In the genomic region with DNA sequence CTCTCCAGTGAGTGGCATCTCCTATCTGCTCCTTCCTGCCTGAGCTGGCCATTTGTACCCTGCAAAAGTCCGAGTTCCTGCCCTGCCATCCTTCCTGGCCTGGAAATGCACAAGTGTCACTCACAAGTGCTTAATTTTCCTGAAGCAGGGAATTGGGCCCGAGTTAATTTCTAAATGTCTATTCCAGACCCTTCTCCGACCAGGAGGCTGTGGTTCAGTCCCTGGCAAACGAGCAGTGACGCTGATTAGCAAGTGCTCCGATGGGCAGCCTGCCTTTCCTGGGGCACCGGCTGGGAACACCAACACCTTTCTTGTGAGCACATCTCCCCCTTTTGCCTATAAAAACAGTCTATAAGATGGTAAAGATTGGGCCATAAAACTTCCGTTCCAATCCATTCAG, we compare ENCODE assay signal across 14 cellular contexts. TPM values are rescaled to one million over a fixed set of nuclear protein-coding genes. Genes with fewer than 3 reads are reported as not detected.
A peak's percentile ranks its signal among the peaks of the same experiment; 100 is the strongest.
DNase-seq lines count a peak whose midpoint lies in the region; ATAC-seq and TF ChIP-seq lines count a peak whose summit lies in the region.
"Had no signal": no experiment of that assay in that cellular context is flagged by ENCODE, and none has a peak within 500 bp of the region (broad histone marks: within the 10 kb centered on the region; RNA-seq: fewer than 3 reads in every experiment).

No MANE protein-coding gene starts in this region.

- POLR2A ChIA-PET in A673 (lab: Charles Lee; ENCODE audit: low non-redundant PET): no interaction called here

- H3K27ac ChIP-seq in A673 (ENCODE audit: low read depth, low read length, poor library complexity, severe bottlenecking): peak overlapping the region; percentile 60

- H3K27ac Mint-ChIP-seq in endothelial cell (ENCODE audit: unreplicated experiment) (peak overlapping the region; percentile 92), neural crest cell (ENCODE audit: unreplicated experiment) (no peak overlapping the region)
- no peak overlapping the region for H3K27ac Mint-ChIP-seq in T-helper 2 cell treated with Interferon-gamma antibody and Interleukin-4, amounts not matched to agents 5 μg/mL and 100 μg/mL, for 36 hours
- H3K27ac Mint-ChIP-seq: activated CD4-positive, alpha-beta T cell treated with anti-CD3 and anti-CD28 coated beads for 36 hours; activated T-helper 1 cell treated with anti-CD3 and anti-CD28 coated beads, Interleukin-12 subunit alpha, Interleukin-12 subunit beta, Interleukin-2, Interleukin-4 antibody, amounts not matched to agents 30 ng/mL and 10 ng/mL and 1 ng/mL, durations not matched to agents 14 hours and 24 hours and 36 hours had no signal

- H3K36me3 ChIP-seq in A673 (ENCODE audit: insufficient read depth, low read length, poor library complexity, severe bottlenecking): peaks cover 9% of the 10 kb centered on the region
- H3K36me3 ChIP-seq: prostate gland had no signal

- no peak for ATAC-seq in HG02623 (IDR thresholded peaks at IDR 0.05; ENCODE audit: unreplicated experiment)
- ATAC-seq: activated CD4-positive, alpha-beta T cell treated with anti-CD3 and anti-CD28 coated beads for 36 hours; left colon had no signal

- TF ChIP-seq CTCF in A673 (conservative IDR thresholded peaks at IDR 0.05; ENCODE audit: low read depth, low read length) (no peak), NB4 (IDR thresholded peaks at IDR 0.05; ENCODE audit: low read depth, low read length) (no peak), endothelial cell (IDR thresholded peaks at IDR 0.05; ENCODE audit: unreplicated experiment) (no peak), neural crest cell (conservative IDR thresholded peaks at IDR 0.05) (no peak)

- BruUV-seq in A673 (replicated peaks; lab: Mats Ljungman, UMichigan): no TSS peak

- H3K27me3 ChIP-seq in A673 (replicated peaks; ENCODE audit: insufficient read depth, low read depth, low read length, poor library complexity): no peaks in the 10 kb centered on the region

- H3K4me1 ChIP-seq in A673 (ENCODE audit: insufficient read depth, low read length, poor library complexity, severe bottlenecking): peaks cover 58% of the 10 kb centered on the region
- H3K4me1 ChIP-seq: prostate gland had no signal

- H3K4me1 Mint-ChIP-seq in endothelial cell (ENCODE audit: unreplicated experiment): peaks cover 62% of the 10 kb centered on the region
- peaks cover 51% of the 10 kb centered on the region for H3K4me1 Mint-ChIP-seq in neural crest cell
- no peaks in the 10 kb centered on the region for H3K4me1 Mint-ChIP-seq in T-helper 2 cell treated with Interferon-gamma antibody and Interleukin-4, amounts not matched to agents 5 μg/mL and 100 μg/mL, for 36 hours (ENCODE audit: low read depth)
- H3K4me1 Mint-ChIP-seq: activated CD4-positive, alpha-beta T cell treated with anti-CD3 and anti-CD28 coated beads for 36 hours had no signal

- H3K9me3 ChIP-seq in A673 (ENCODE audit: low read depth, low read length, poor library complexity, severe bottlenecking): no peaks in the 10 kb centered on the region
- H3K9me3 ChIP-seq: prostate gland had no signal

- TF ChIP-seq POLR2A in NB4 (IDR thresholded peaks at IDR 0.05; ENCODE audit: extremely low read depth, insufficient read length): no peak

- H3K36me3 Mint-ChIP-seq in endothelial cell (ENCODE audit: low read depth, unreplicated experiment): peaks cover 18% of the 10 kb centered on the region
- H3K36me3 Mint-ChIP-seq in neural crest cell (ENCODE audit: low read depth): no peaks in the 10 kb centered on the region
- H3K36me3 Mint-ChIP-seq in T-helper 2 cell treated with Interferon-gamma antibody and Interleukin-4, amounts not matched to agents 5 μg/mL and 100 μg/mL, for 36 hours (ENCODE audit: low read depth): no peaks in the 10 kb centered on the region

- H3K27me3 Mint-ChIP-seq in endothelial cell (ENCODE audit: unreplicated experiment): peaks cover 14% of the 10 kb centered on the region
- H3K27me3 Mint-ChIP-seq in neural crest cell (ENCODE audit: low read depth): peaks cover 36% of the 10 kb centered on the region
- peaks cover 64% of the 10 kb centered on the region for H3K27me3 Mint-ChIP-seq in T-helper 2 cell treated with Interferon-gamma antibody and Interleukin-4, amounts not matched to agents 5 μg/mL and 100 μg/mL, for 36 hours (ENCODE audit: low read depth)

- intact Hi-C loops in A673 (cut with micrococcal nuclease; ENCODE audit: unreplicated experiment): loop anchor here (2.0 kb wide), 1 partner anchor 56 kb away; no protein-coding TSS in a partner anchor

- H3K9me3 Mint-ChIP-seq in endothelial cell (ENCODE audit: unreplicated experiment) (no peaks in the 10 kb centered on the region), neural crest cell (no peaks in the 10 kb centered on the region)
- H3K9me3 Mint-ChIP-seq in T-helper 2 cell treated with Interferon-gamma antibody and Interleukin-4, amounts not matched to agents 5 μg/mL and 100 μg/mL, for 36 hours: no peaks in the 10 kb centered on the region
- H3K9me3 Mint-ChIP-seq: activated T-helper 1 cell treated with anti-CD3 and anti-CD28 coated beads, Interleukin-12 subunit alpha, Interleukin-12 subunit beta, Interleukin-2, Interleukin-4 antibody, amounts not matched to agents 30 ng/mL and 10 ng/mL and 1 ng/mL, durations not matched to agents 14 hours and 24 hours and 36 hours had no signal

- H3K4me3 Mint-ChIP-seq in endothelial cell (ENCODE audit: unreplicated experiment) (peak overlapping the region; percentile 99), neural crest cell (peak overlapping the region; percentile 52)
- H3K4me3 Mint-ChIP-seq in T-helper 2 cell treated with Interferon-gamma antibody and Interleukin-4, amounts not matched to agents 5 μg/mL and 100 μg/mL, for 36 hours: no peak overlapping the region
- H3K4me3 Mint-ChIP-seq: activated CD4-positive, alpha-beta T cell treated with anti-CD3 and anti-CD28 coated beads for 36 hours had no signal

- CTCF ChIA-PET in A673 (lab: Charles Lee): no interaction called here

- DNase-seq in A673 (ENCODE audit: low spot score): no peak
- DNase-seq in NB4 (ENCODE audit: low read depth): no peak
- no peak for DNase-seq in endothelial cell (ENCODE audit: low spot score)
- DNase-seq in neural crest cell (ENCODE audit: low read depth, low spot score): no peak
- DNase-seq in T-helper 2 cell treated with Interferon-gamma antibody and Interleukin-4, amounts not matched to agents 5 μg/mL and 100 μg/mL, for 36 hours (ENCODE audit: low spot score): no peak
- no peak for DNase-seq in mucosa of gallbladder (ENCODE audit: low spot score)
- no peak for DNase-seq in NK-92 (lab: John Stamatoyannopoulos, UW; ENCODE audit: unreplicated experiment)
- DNase-seq: activated CD4-positive, alpha-beta T cell treated with anti-CD3 and anti-CD28 coated beads for 36 hours; central memory CD4-positive, alpha-beta T cell; NCI-H510A treated with DMSO at 0.1 percent for 48 hours had no signal

- H3K4me3 ChIP-seq in A673 (ENCODE audit: low read depth, low read length, poor library complexity, severe bottlenecking) (peak overlapping the region; percentile 88), NB4 (ENCODE audit: low read depth, low read length) (peak overlapping the region; percentile 15)

RNA-seq across cellular contexts. Expression of gene SIRPA, which starts 1.7 kb away (rescaled TPM):
- total RNA-seq in A673 (2021) (81.0 and 81.2 TPM in 2 replicates), endothelial cell (ENCODE audit: unreplicated experiment) (132 TPM), neural crest cell (10.2 and 10.7 TPM in 2 replicates), mucosa of gallbladder (53.4 TPM)
- total RNA-seq: activated T-helper 1 cell treated with anti-CD3 and anti-CD28 coated beads, Interleukin-12 subunit alpha, Interleukin-12 subunit beta, Interleukin-2, Interleukin-4 antibody, amounts not matched to agents 30 ng/mL and 10 ng/mL and 1 ng/mL, durations not matched to agents 14 hours and 24 hours and 36 hours had no signal
